Comparison of ENCODE assay signal across 15 cellular contexts in the genomic region with DNA sequence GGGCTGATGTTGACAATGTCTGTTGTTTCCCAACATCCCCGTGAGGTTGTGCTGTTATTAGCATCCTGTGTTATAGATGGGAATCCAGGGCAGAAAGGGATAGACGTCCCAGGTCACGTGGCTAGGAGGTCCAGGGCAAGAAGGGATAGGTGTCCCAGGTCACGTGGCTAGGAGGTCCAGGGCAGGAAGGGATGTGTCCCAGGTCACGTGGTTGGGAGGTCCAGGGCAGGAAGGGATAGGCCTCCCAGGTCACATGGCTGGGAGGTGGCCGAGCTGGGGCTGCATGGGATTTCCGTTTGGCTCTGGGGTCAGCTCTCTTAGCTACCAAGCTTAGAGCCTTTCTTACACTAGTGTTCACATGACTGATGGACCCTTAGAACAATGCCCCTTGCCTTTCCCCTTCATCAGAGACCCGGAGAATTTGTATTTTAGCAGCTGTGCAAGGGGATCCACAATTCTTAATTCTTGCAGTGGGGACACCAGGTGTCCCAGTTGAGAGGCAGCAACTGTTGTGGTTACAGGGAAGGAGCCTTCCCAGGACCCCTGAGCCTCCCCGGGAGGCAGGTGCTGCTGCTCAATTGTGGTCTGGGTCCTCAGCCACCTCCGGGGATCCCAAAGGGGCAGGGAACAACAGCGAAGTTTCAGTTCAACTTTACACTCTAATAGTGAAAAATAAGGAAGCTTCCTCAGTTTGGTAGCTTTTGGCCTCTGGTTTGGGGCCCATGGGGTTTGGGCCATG.
"Had no signal": no experiment of that assay in that cellular context is flagged by ENCODE, and none has a peak within 500 bp of the region (broad histone marks: within the 10 kb centered on the region; RNA-seq: fewer than 3 reads in every experiment).

No MANE protein-coding gene starts in this region.

- H3K4me1 ChIP-seq: left lung, testis had no signal

- H3K9ac ChIP-seq: parathyroid adenoma had no signal

- H3K27ac ChIP-seq: left lung, parathyroid adenoma, testis had no signal

- H3K79me2 ChIP-seq: parathyroid adenoma had no signal

- ATAC-seq: activated CD8-positive, alpha-beta memory T cell treated with anti-CD3 and anti-CD28 coated beads, Interleukin-2, amount 10 ng/mL, durations not matched to agents 7 days and 5 days; left lung; stimulated activated naive CD8-positive, alpha-beta T cell treated with anti-CD3 and anti-CD28 coated beads, Interleukin-15, amount 100 ng/mL, for 72 hours had no signal

- FAIRE-seq: frontal cortex had no signal

- H3K27me3 ChIP-seq: left lung, testis had no signal

- H3K36me3 ChIP-seq: left lung had no signal

- DNase-seq: activated CD4-positive, alpha-beta T cell treated with anti-CD3 and anti-CD28 coated beads for 1 hour; activated CD4-positive, alpha-beta T cell treated with anti-CD3 and anti-CD28 coated beads, Interleukin-2, amount 50 U/mL, for 48 hours; activated CD8-positive, alpha-beta memory T cell treated with anti-CD3 and anti-CD28 coated beads, Interleukin-2, amount 10 ng/mL, durations not matched to agents 7 days and 5 days; activated effector memory CD4-positive, alpha-beta T cell treated with anti-CD3 and anti-CD28 coated beads, Interleukin-2, amount 50 U/mL, for 16 hours; activated naive CD8-positive, alpha-beta T cell treated with anti-CD3 and anti-CD28 coated beads for 36 hours; activated T-cell treated with anti-CD3 and anti-CD28 coated beads, Interleukin-2, amount 50 U/mL, for 24 hours; anterior cingulate cortex; islet precursor cell; mesendoderm; stimulated activated CD4-positive, alpha-beta T cell treated with anti-CD3 and anti-CD28 coated beads, Interleukin-4, amount 100 ng/mL, for 24 hours; stimulated activated naive CD8-positive, alpha-beta T cell treated with anti-CD3 and anti-CD28 coated beads, Interleukin-15, amount 100 ng/mL, for 72 hours; testis had no signal

- H3K4me3 ChIP-seq: left lung, testis had no signal

- H3K9me3 ChIP-seq: left lung, testis had no signal

- H2AFZ ChIP-seq: parathyroid adenoma had no signal
